8 cellular contexts compared by ENCODE assay signal in genomic region chr15:78195735-78196201, GRCh38. TPM values are rescaled to one million over a fixed set of nuclear protein-coding genes. Genes with fewer than 3 reads are reported as not detected.
A peak's percentile ranks its signal among the peaks of the same experiment; 100 is the strongest.
DNase-seq lines count a peak whose midpoint lies in the region; ATAC-seq and TF ChIP-seq lines count a peak whose summit lies in the region.

No MANE protein-coding gene starts in this region.

- H3F3A ChIP-seq in GM23338 (replicated peaks; ENCODE audit: low read depth) = no peaks in the 10 kb centered on the region

- no peak overlapping the region for H3K27ac ChIP-seq in GM23338 (ENCODE audit: low read depth)

- peaks cover 2% of the 10 kb centered on the region for H3K27me3 Mint-ChIP-seq in GM23338 (ENCODE audit: insufficient read depth, low read depth, poor library complexity)

- H3K9me3 Mint-ChIP-seq in GM23338 = no peaks in the 10 kb centered on the region; the same call in 1 of the 3 replicates

- no peaks in the 10 kb centered on the region for H3K4me1 ChIP-seq in GM23338 (ENCODE audit: insufficient read depth)
- H3K4me1 ChIP-seq in adipocyte (ENCODE audit: control insufficient read depth, insufficient read depth, low read length) = no peaks in the 10 kb centered on the region

- H3K9me3 ChIP-seq in adipocyte (ENCODE audit: control insufficient read depth, low read length) = peaks cover 11% of the 10 kb centered on the region

- no peak overlapping the region for H3K9ac ChIP-seq in adipocyte (ENCODE audit: low read length)

- no peaks in the 10 kb centered on the region for H4K20me1 ChIP-seq in GM23338 (replicated peaks; ENCODE audit: insufficient read depth)

- no peaks in the 10 kb centered on the region for H3K79me2 ChIP-seq in GM23338 (replicated peaks; ENCODE audit: insufficient read depth)

- DNase-seq in CD1c-positive myeloid dendritic cell (ENCODE audit: extremely low spot score) = peak; percentile 39
- DNase-seq in GM23338 (ENCODE audit: low spot score) = peak; percentile 68
- peak; percentile 49 for DNase-seq in SK-N-DZ (ENCODE audit: low spot score)
- peak; percentile 25 for DNase-seq in adipocyte (ENCODE audit: low read depth)
- DNase-seq in iPS-NIHi11 (ENCODE audit: low spot score) = peak; percentile 84
- DNase-seq in stimulated activated CD4-positive, alpha-beta T cell treated with anti-CD3 and anti-CD28 coated beads, Interleukin-2, amount 100 ng/mL, for 48 hours = peak; percentile 23 to 31

- no peak overlapping the region for H3K4me3 ChIP-seq in GM23338
- H3K4me3 ChIP-seq in adipocyte (ENCODE audit: low read length) = no peak overlapping the region

- no peak overlapping the region for H3K4me2 ChIP-seq in GM23338

- no peak overlapping the region for H3K4me3 Mint-ChIP-seq in GM23338

- H3K27ac Mint-ChIP-seq in GM23338 = no peak overlapping the region

- no peaks in the 10 kb centered on the region for H3K27me3 ChIP-seq in GM23338 (ENCODE audit: insufficient read depth)
- H3K27me3 ChIP-seq in adipocyte (replicated peaks; ENCODE audit: control insufficient read depth, insufficient read depth, low read length) = peaks cover 53% of the 10 kb centered on the region

- peak; percentile 83 to 92 for TF ChIP-seq CTCF in GM23338 (conservative IDR thresholded peaks at IDR 0.05; ENCODE audit: low read depth in 2 of 2)

- peak; percentile 98 for ATAC-seq in GM23338
- no peak for ATAC-seq in GM18519 (IDR thresholded peaks at IDR 0.05; ENCODE audit: low FRiP score, unreplicated experiment)
- ATAC-seq in GM18907 (IDR thresholded peaks at IDR 0.05; ENCODE audit: unreplicated experiment) = no peak

- H2AFZ ChIP-seq in GM23338 = no peak overlapping the region

- H3K36me3 ChIP-seq in GM23338 (ENCODE audit: insufficient read depth) = no peaks in the 10 kb centered on the region
- H3K36me3 ChIP-seq in adipocyte (ENCODE audit: control insufficient read depth, insufficient read depth, low read length, severe bottlenecking) = no peaks in the 10 kb centered on the region

- H3K9me2 ChIP-seq in GM23338 (ENCODE audit: insufficient read depth) = no peaks in the 10 kb centered on the region

- H3K4me1 Mint-ChIP-seq in GM23338 = no peaks in the 10 kb centered on the region

- no peaks in the 10 kb centered on the region for H3K36me3 Mint-ChIP-seq in GM23338 (ENCODE audit: low read depth)

TF ChIP-seq in GM23338, 12 proteins besides CTCF, POLR2A, EP300 and RAD21 (continues in another document):
- no peak for TF ChIP-seq ZNF114 (CRISPR knock-in tag; IDR thresholded peaks at IDR 0.05)
- no peak for TF ChIP-seq ETS1 (IDR thresholded peaks at IDR 0.05)
- TF ChIP-seq POLR2AphosphoS5 (IDR thresholded peaks at IDR 0.05; ENCODE audit: low read depth) = no peak
- TF ChIP-seq NANOG (IDR thresholded peaks at IDR 0.05; ENCODE audit: borderline replicate concordance) = no peak
- no peak for TF ChIP-seq ZNF331 (CRISPR knock-in tag; IDR thresholded peaks at IDR 0.05; ENCODE audit: low read depth)
- TF ChIP-seq JUNB (IDR thresholded peaks at IDR 0.05; ENCODE audit: unreplicated experiment) = no peak
- no peak for TF ChIP-seq EZH2phosphoT487 (IDR thresholded peaks at IDR 0.05; ENCODE audit: unreplicated experiment)
- no peak for TF ChIP-seq ZNF462 (CRISPR knock-in tag; IDR thresholded peaks at IDR 0.05)
- no peak for TF ChIP-seq EZH2 (IDR thresholded peaks at IDR 0.05; ENCODE audit: low read depth, unreplicated experiment)

RNA-seq across cellular contexts. Expression of gene ACSBG1, which starts 38.6 kb away (rescaled TPM):
- 7.3 and 10.0 TPM in 2 replicates for total RNA-seq in GM23338 (2014; rRNA removed; shearing (Covaris generic))
- polyA plus RNA-seq in GM23338 (2016; fragmentation: Nextera tagmentation; extraction: Ambion mirVana) = 1.9 TPM in 2 replicates
- polyA plus RNA-seq in SK-N-DZ (2014; cell fraction: cytosol; rRNA removed) = 0.08 and 0.20 TPM in 2 replicates
- polyA plus RNA-seq in SK-N-DZ (2014; cell fraction: nucleus; rRNA removed) = 0.12 and 0.20 TPM in 2 replicates

RNA-seq across cellular contexts. Expression of gene IDH3A, which starts 46.6 kb away (rescaled TPM):
- total RNA-seq in GM23338 (2014; rRNA removed; shearing (Covaris generic)) = 40.5 and 41.6 TPM in 2 replicates
- 18.6 and 24.1 TPM in 2 replicates for polyA plus RNA-seq in GM23338 (2016; fragmentation: Nextera tagmentation; extraction: Ambion mirVana)
- polyA plus RNA-seq in SK-N-DZ (2014; cell fraction: cytosol; rRNA removed) = 21.2 and 24.0 TPM in 2 replicates
- polyA plus RNA-seq in SK-N-DZ (2014; cell fraction: nucleus; rRNA removed) = 21.9 and 30.6 TPM in 2 replicates

Comparison
In these comparisons a context has a peak if more than half of its experiments do, and no peak if none do; other contexts are left out.
1. DNase-seq: peak in every context shown above with its lines; median percentile 84 in iPS-NIHi11; 68 in GM23338; 49 in SK-N-DZ; 39 in CD1c-positive myeloid dendritic cell; 27 in stimulated activated CD4-positive, alpha-beta T cell treated with anti-CD3 and anti-CD28 coated beads, Interleukin-2, amount 100 ng/mL, for 48 hours; 25 in adipocyte.